ENCODE assay signal across 1 cellular context in genomic region chr6:26064619-26065257, GRCh38.
A peak's percentile ranks its signal among the peaks of the same experiment; 100 is the strongest.
TF ChIP-seq lines count a peak whose summit lies in the region.

No MANE protein-coding gene starts in this region.

TF ChIP-seq in HepG2, 621 proteins besides CTCF, POLR2A, EP300 and RAD21 (continued from another document and continues in another):
- TF ChIP-seq, protein P1, sequence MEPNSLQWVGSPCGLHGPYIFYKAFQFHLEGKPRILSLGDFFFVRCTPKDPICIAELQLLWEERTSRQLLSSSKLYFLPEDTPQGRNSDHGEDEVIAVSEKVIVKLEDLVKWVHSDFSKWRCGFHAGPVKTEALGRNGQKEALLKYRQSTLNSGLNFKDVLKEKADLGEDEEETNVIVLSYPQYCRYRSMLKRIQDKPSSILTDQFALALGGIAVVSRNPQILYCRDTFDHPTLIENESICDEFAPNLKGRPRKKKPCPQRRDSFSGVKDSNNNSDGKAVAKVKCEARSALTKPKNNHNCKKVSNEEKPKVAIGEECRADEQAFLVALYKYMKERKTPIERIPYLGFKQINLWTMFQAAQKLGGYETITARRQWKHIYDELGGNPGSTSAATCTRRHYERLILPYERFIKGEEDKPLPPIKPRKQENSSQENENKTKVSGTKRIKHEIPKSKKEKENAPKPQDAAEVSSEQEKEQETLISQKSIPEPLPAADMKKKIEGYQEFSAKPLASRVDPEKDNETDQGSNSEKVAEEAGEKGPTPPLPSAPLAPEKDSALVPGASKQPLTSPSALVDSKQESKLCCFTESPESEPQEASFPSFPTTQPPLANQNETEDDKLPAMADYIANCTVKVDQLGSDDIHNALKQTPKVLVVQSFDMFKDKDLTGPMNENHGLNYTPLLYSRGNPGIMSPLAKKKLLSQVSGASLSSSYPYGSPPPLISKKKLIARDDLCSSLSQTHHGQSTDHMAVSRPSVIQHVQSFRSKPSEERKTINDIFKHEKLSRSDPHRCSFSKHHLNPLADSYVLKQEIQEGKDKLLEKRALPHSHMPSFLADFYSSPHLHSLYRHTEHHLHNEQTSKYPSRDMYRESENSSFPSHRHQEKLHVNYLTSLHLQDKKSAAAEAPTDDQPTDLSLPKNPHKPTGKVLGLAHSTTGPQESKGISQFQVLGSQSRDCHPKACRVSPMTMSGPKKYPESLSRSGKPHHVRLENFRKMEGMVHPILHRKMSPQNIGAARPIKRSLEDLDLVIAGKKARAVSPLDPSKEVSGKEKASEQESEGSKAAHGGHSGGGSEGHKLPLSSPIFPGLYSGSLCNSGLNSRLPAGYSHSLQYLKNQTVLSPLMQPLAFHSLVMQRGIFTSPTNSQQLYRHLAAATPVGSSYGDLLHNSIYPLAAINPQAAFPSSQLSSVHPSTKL (CRISPR knock-in tag; IDR thresholded peaks at IDR 0.05), result 0 out of 2 replicates have a peak, but pooled peaks have one; percentile 23
- TF ChIP-seq SALL1 (CRISPR knock-in tag; IDR thresholded peaks at IDR 0.05) (peak; percentile 58), XRCC5 (optimal IDR thresholded peaks at IDR 0.05; ENCODE audit: low read length) (peak; percentile 28), KDM1A (CRISPR knock-in tag; IDR thresholded peaks at IDR 0.05) (peak; percentile 98), AKNA (CRISPR knock-in tag; IDR thresholded peaks at IDR 0.05; ENCODE audit: borderline replicate concordance) (no peak), PITX1 (CRISPR knock-in tag; IDR thresholded peaks at IDR 0.05) (0 out of 2 replicates have a peak, but pooled peaks have one; percentile 18), ZNF781 (CRISPR knock-in tag; IDR thresholded peaks at IDR 0.05; ENCODE audit: borderline replicate concordance, not compliant biosample characterization) (peak; percentile 48), ZC3H13 (CRISPR knock-in tag; IDR thresholded peaks at IDR 0.05) (no peak), SMAD9 (CRISPR knock-in tag; IDR thresholded peaks at IDR 0.05) (0 out of 2 replicates have a peak, but pooled peaks have one; percentile 56), CHD4 (IDR thresholded peaks at IDR 0.05; ENCODE audit: borderline replicate concordance, low read length) (peak; percentile 94; the same call in 1 of the 2 replicates), CEBPG (CRISPR knock-in tag; IDR thresholded peaks at IDR 0.05) (no peak), BCL6 (CRISPR knock-in tag; IDR thresholded peaks at IDR 0.05) (0 out of 2 replicates have a peak, but pooled peaks have one; percentile 15), ZNF543 (CRISPR knock-in tag; IDR thresholded peaks at IDR 0.05) (no peak), PTBP1 (IDR thresholded peaks at IDR 0.05; ENCODE audit: low read depth, low read length, poor library complexity, severe bottlenecking) (no peak), RFX5 (IDR thresholded peaks at IDR 0.05; ENCODE audit: low read depth, low read length) (no peak), ZBTB39 (CRISPR knock-in tag; IDR thresholded peaks at IDR 0.05) (peak; percentile 72; the same call in 1 of the 2 replicates), ZNF615 (CRISPR knock-in tag; IDR thresholded peaks at IDR 0.05; ENCODE audit: borderline replicate concordance) (no peak), GRHL1 (CRISPR knock-in tag; conservative IDR thresholded peaks at IDR 0.05) (no peak), ZFP91 (CRISPR knock-in tag; IDR thresholded peaks at IDR 0.05; ENCODE audit: borderline replicate concordance) (peak; percentile 31; the same call in 1 of the 2 replicates), HNRNPK (IDR thresholded peaks at IDR 0.05; ENCODE audit: low read depth, low read length, poor library complexity, severe bottlenecking) (no peak), HBP1 (CRISPR knock-in tag; IDR thresholded peaks at IDR 0.05; ENCODE audit: low read depth) (no peak), ZNF598 (CRISPR knock-in tag; IDR thresholded peaks at IDR 0.05; ENCODE audit: borderline replicate concordance) (0 out of 2 replicates have a peak, but pooled peaks have one; percentile 32), ATF5 (CRISPR knock-in tag; IDR thresholded peaks at IDR 0.05; ENCODE audit: low read depth) (no peak), PHF5A (CRISPR knock-in tag; IDR thresholded peaks at IDR 0.05; ENCODE audit: low read depth, unreplicated experiment) (no peak), MEIS2 (CRISPR knock-in tag; IDR thresholded peaks at IDR 0.05) (no peak), RFX3 (CRISPR knock-in tag; IDR thresholded peaks at IDR 0.05) (no peak), TFE3 (CRISPR knock-in tag; IDR thresholded peaks at IDR 0.05) (peak; percentile 21; the same call in 1 of the 2 replicates), SIX4 (CRISPR knock-in tag; IDR thresholded peaks at IDR 0.05) (no peak), HNRNPH1 (optimal IDR thresholded peaks at IDR 0.05; ENCODE audit: low read depth, low read length) (no peak), FOSL1 (CRISPR knock-in tag; IDR thresholded peaks at IDR 0.05; ENCODE audit: borderline replicate concordance) (no peak), SRY (CRISPR knock-in tag; IDR thresholded peaks at IDR 0.05) (no peak), ZNF225 (CRISPR knock-in tag; IDR thresholded peaks at IDR 0.05) (no peak), ZNF569 (CRISPR knock-in tag; IDR thresholded peaks at IDR 0.05; ENCODE audit: borderline replicate concordance) (no peak), NKX3-1 (CRISPR knock-in tag; IDR thresholded peaks at IDR 0.05) (no peak), SPEN (CRISPR knock-in tag; IDR thresholded peaks at IDR 0.05; ENCODE audit: low read depth) (no peak; the same call in 1 of the 2 replicates), ZIK1 (CRISPR knock-in tag; IDR thresholded peaks at IDR 0.05; ENCODE audit: borderline replicate concordance, low read depth) (no peak)
- TF ChIP-seq, protein P2, sequence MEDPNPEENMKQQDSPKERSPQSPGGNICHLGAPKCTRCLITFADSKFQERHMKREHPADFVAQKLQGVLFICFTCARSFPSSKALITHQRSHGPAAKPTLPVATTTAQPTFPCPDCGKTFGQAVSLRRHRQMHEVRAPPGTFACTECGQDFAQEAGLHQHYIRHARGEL (CRISPR knock-in tag; IDR thresholded peaks at IDR 0.05), result no peak
- TF ChIP-seq, protein P3, sequence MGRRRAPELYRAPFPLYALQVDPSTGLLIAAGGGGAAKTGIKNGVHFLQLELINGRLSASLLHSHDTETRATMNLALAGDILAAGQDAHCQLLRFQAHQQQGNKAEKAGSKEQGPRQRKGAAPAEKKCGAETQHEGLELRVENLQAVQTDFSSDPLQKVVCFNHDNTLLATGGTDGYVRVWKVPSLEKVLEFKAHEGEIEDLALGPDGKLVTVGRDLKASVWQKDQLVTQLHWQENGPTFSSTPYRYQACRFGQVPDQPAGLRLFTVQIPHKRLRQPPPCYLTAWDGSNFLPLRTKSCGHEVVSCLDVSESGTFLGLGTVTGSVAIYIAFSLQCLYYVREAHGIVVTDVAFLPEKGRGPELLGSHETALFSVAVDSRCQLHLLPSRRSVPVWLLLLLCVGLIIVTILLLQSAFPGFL (CRISPR knock-in tag; IDR thresholded peaks at IDR 0.05), result no peak
- TF ChIP-seq, protein P4, sequence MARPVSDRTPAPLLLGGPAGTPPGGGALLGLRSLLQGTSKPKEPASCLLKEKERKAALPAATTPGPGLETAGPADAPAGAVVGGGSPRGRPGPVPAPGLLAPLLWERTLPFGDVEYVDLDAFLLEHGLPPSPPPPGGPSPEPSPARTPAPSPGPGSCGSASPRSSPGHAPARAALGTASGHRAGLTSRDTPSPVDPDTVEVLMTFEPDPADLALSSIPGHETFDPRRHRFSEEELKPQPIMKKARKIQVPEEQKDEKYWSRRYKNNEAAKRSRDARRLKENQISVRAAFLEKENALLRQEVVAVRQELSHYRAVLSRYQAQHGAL (CRISPR knock-in tag; IDR thresholded peaks at IDR 0.05; ENCODE audit: not compliant biosample characterization), result no peak
